In genomic region chr7:103387267-103387666, GRCh38 we compare ENCODE assay signal across 20 cellular contexts. TPM values are rescaled to one million over a fixed set of nuclear protein-coding genes. Genes with fewer than 3 reads are reported as not detected.
DNase-seq lines count a peak whose midpoint lies in the region; ATAC-seq and TF ChIP-seq lines count a peak whose summit lies in the region.
"Had no signal": no experiment of that assay in that cellular context is flagged by ENCODE, and none has a peak within 500 bp of the region (broad histone marks: within the 10 kb centered on the region; RNA-seq: fewer than 3 reads in every experiment).

No MANE protein-coding gene starts in this region.

- peaks cover 5% of the 10 kb centered on the region for H3K4me1 ChIP-seq in Karpas-422 (ENCODE audit: low read length)
- H3K4me1 ChIP-seq in Panc1 (ENCODE audit: control insufficient read depth, insufficient read depth, low read length) = no peaks in the 10 kb centered on the region
- H3K4me1 ChIP-seq: A549, HAP-1 had no signal

- H4K20me1 ChIP-seq in Karpas-422 (ENCODE audit: insufficient read depth, low read depth, low read length) = no peaks in the 10 kb centered on the region

- no peaks in the 10 kb centered on the region for H3K27me3 ChIP-seq in Karpas-422 (ENCODE audit: low read length)
- peaks cover 4% of the 10 kb centered on the region; the same call in 1 of the 2 replicates for H3K27me3 ChIP-seq in Panc1 (ENCODE audit: control insufficient read depth, insufficient read depth, low read length)

- no peak for TF ChIP-seq CTCF in Panc1 (IDR thresholded peaks at IDR 0.05)

- peaks cover 8 to 16% of the 10 kb centered on the region in 2 donors for H3K27me3 Mint-ChIP-seq in stimulated activated naive B cell treated with anti-CD40 and anti-IgM and Interleukin-4, amounts not matched to agents 10 μg/mL and 1 μg/mL and 100 μg/mL, for 72 hours

- ATAC-seq in Panc1 = 0 out of 2 replicates have a peak, but pooled peaks have one; percentile 44
- peak; percentile 43 to 59 for ATAC-seq in stimulated activated naive B cell treated with anti-CD40 and anti-IgM and Interleukin-4, amounts not matched to agents 10 μg/mL and 1 μg/mL and 100 μg/mL, for 72 hours (replicated peaks)
- ATAC-seq in GM21390 (IDR thresholded peaks at IDR 0.05; ENCODE audit: unreplicated experiment) = no peak
- ATAC-seq: A549 had no signal

- no peaks in the 10 kb centered on the region for H3K9me3 ChIP-seq in Karpas-422 (ENCODE audit: low read length)
- no peaks in the 10 kb centered on the region for H3K9me3 ChIP-seq in Panc1 (ENCODE audit: control insufficient read depth, insufficient read depth, low read depth, low read length)
- H3K9me3 ChIP-seq: A549, HAP-1 had no signal

- H3K4me2 ChIP-seq in Karpas-422 (ENCODE audit: low read depth, low read length, poor library complexity, severe bottlenecking) = no peak overlapping the region
- H3K4me2 ChIP-seq: A549 had no signal

- H3K36me3 Mint-ChIP-seq in stimulated activated naive B cell treated with anti-CD40 and anti-IgM and Interleukin-4, amounts not matched to agents 10 μg/mL and 1 μg/mL and 100 μg/mL, for 72 hours = no peaks in the 10 kb centered on the region

- H3K27ac ChIP-seq in Karpas-422 (ENCODE audit: low read length) (no peak overlapping the region), Panc1 (ENCODE audit: low read length) (no peak overlapping the region)
- H3K27ac ChIP-seq: A549, C4-2B, GM23248, HL-60 had no signal

- no peaks in the 10 kb centered on the region for H3K9me3 Mint-ChIP-seq in stimulated activated naive B cell treated with anti-CD40 and anti-IgM and Interleukin-4, amounts not matched to agents 10 μg/mL and 1 μg/mL and 100 μg/mL, for 72 hours
- H3K9me3 Mint-ChIP-seq: CD4-positive, alpha-beta T cell had no signal

- H3K36me3 ChIP-seq in Karpas-422 (ENCODE audit: insufficient read depth, low read length) = no peaks in the 10 kb centered on the region
- no peaks in the 10 kb centered on the region for H3K36me3 ChIP-seq in Panc1 (ENCODE audit: control insufficient read depth, insufficient read depth, low read length)
- H3K36me3 ChIP-seq: HAP-1 had no signal

- intact Hi-C loops in Panc1 (cut with micrococcal nuclease; ENCODE audit: unreplicated experiment) = no loop called here

- H3K27ac Mint-ChIP-seq in stimulated activated naive B cell treated with anti-CD40 and anti-IgM and Interleukin-4, amounts not matched to agents 10 μg/mL and 1 μg/mL and 100 μg/mL, for 72 hours = no peak overlapping the region
- H3K27ac Mint-ChIP-seq: CD4-positive, alpha-beta T cell had no signal

- no peaks in the 10 kb centered on the region for H3K9me2 ChIP-seq in Karpas-422 (replicated peaks; ENCODE audit: insufficient read depth, low read length)

- CTCF ChIA-PET in Panc1 (lab: Charles Lee) = no interaction called here

- H3K79me2 ChIP-seq in Karpas-422 (ENCODE audit: low read length) = no peaks in the 10 kb centered on the region

- DNase-seq in Karpas-422 (no peak), MV-4-11 (lab: John Stamatoyannopoulos, UW) (peak; percentile 86), Panc1 (ENCODE audit: low read depth, low spot score) (no peak), cerebellum (ENCODE audit: low spot score) (no peak), NCI-H2227 treated with DMSO at 0.1 percent for 48 hours (lab: John Stamatoyannopoulos, UW) (no peak)
- no peak for DNase-seq in stimulated activated naive B cell treated with anti-CD40 and anti-IgM and Interleukin-4, amounts not matched to agents 10 μg/mL and 1 μg/mL and 100 μg/mL, for 72 hours
- DNase-seq: AML-193; CD4-positive, alpha-beta T cell; DMS153; DMS79; GF-D8; GM23248 had no signal

- in situ Hi-C loops in Panc1 (cut with HindIII; ENCODE audit: low pct_unique_long_range_greater_than_20kb, low sequenced_read_pairs) = no loop called here

- POLR2A ChIA-PET in Panc1 (lab: Charles Lee) = no interaction called here

- H3K4me1 Mint-ChIP-seq in stimulated activated naive B cell treated with anti-CD40 and anti-IgM and Interleukin-4, amounts not matched to agents 10 μg/mL and 1 μg/mL and 100 μg/mL, for 72 hours = no peaks in the 10 kb centered on the region

- no peak overlapping the region for H3K9ac ChIP-seq in Karpas-422 (ENCODE audit: low read length)
- H3K9ac ChIP-seq: GM23248 had no signal

- no peak overlapping the region for H3K4me3 Mint-ChIP-seq in stimulated activated naive B cell treated with anti-CD40 and anti-IgM and Interleukin-4, amounts not matched to agents 10 μg/mL and 1 μg/mL and 100 μg/mL, for 72 hours
- H3K4me3 Mint-ChIP-seq: CD4-positive, alpha-beta T cell had no signal

- H2AFZ ChIP-seq in Karpas-422 (ENCODE audit: low read length) = peak overlapping the region; percentile 42; the same call in 1 of the 2 replicates
- H2AFZ ChIP-seq: GM23248 had no signal

- H3K4me3 ChIP-seq in Karpas-422 (ENCODE audit: low read length) = no peak overlapping the region
- H3K4me3 ChIP-seq in Panc1 (ENCODE audit: low read depth in 2 of 2, low read length in 2 of 2) = no peak overlapping the region
- H3K4me3 ChIP-seq: A549, GM23248, HAP-1 had no signal

- BruUV-seq in Panc1 (replicated peaks; lab: Mats Ljungman, UMichigan) = no TSS peak

RNA-seq across cellular contexts. Expression of gene PSMC2, which starts 39.8 kb away (rescaled TPM):
- total RNA-seq in Karpas-422 (2014; rRNA removed; shearing (Covaris generic); ENCODE audit: low replicate concordance) = 69.4 and 107 TPM in 2 replicates
- total RNA-seq in Panc1 (2021; ENCODE audit: unreplicated experiment) (171 TPM), cerebellum (45.9 TPM)
- polyA plus RNA-seq in Panc1 (2012; ENCODE audit: insufficient read length) = 124 TPM

RNA-seq across cellular contexts. Expression of gene DNAJC2, which starts 42.7 kb away (rescaled TPM):
- total RNA-seq in Karpas-422 (2014; rRNA removed; shearing (Covaris generic); ENCODE audit: low replicate concordance) = 24.7 and 29.7 TPM in 2 replicates
- total RNA-seq in Panc1 (2021; ENCODE audit: unreplicated experiment) (56.1 TPM), cerebellum (15.8 TPM)
- polyA plus RNA-seq in Panc1 (2012; ENCODE audit: insufficient read length) = 27.2 TPM

RNA-seq across cellular contexts. Expression of gene SLC26A5, which starts 58.7 kb away (rescaled TPM):
- total RNA-seq in Karpas-422 (2014; rRNA removed; shearing (Covaris generic); ENCODE audit: low replicate concordance) = not detected in 2 replicates
- total RNA-seq in Panc1 (2021; ENCODE audit: unreplicated experiment) = not detected
- not detected for polyA plus RNA-seq in Panc1 (2012; ENCODE audit: insufficient read length)
- 0.18 TPM for total RNA-seq in cerebellum
- total RNA-seq: CD4-positive, alpha-beta T cell; GM23248; H4; HT1080 had no signal
- polyA plus RNA-seq: A549, BJ, GM23248 had no signal
